1 cellular context compared by ENCODE assay signal in genomic region chr3:12363397-12364195, GRCh38.
TF ChIP-seq lines count a peak whose summit lies in the region.

No MANE protein-coding gene starts in this region.

TF ChIP-seq in IMR-90, 13 proteins besides CTCF, POLR2A, EP300 and RAD21 (continued from another document):
- TF ChIP-seq RCOR1 (IDR thresholded peaks at IDR 0.05; ENCODE audit: insufficient replicate concordance, low read length) (no peak), SMC3 (IDR thresholded peaks at IDR 0.05; ENCODE audit: low read depth, low read length) (no peak), BHLHE40 (IDR thresholded peaks at IDR 0.05; ENCODE audit: low read depth, low read length) (no peak), FOS (IDR thresholded peaks at IDR 0.05; ENCODE audit: low read depth, low read length) (no peak), ELK1 (IDR thresholded peaks at IDR 0.05; ENCODE audit: borderline replicate concordance, low read depth, low read length) (no peak), CHD1 (IDR thresholded peaks at IDR 0.05; ENCODE audit: low read depth, low read length) (no peak)
